ENCODE assay signal across 12 cellular contexts in genomic region chr17:32516450-32516849, GRCh38. TPM values are rescaled to one million over a fixed set of nuclear protein-coding genes. Genes with fewer than 3 reads are reported as not detected.
A peak's percentile ranks its signal among the peaks of the same experiment; 100 is the strongest.
DNase-seq lines count a peak whose midpoint lies in the region; ATAC-seq, FAIRE-seq and TF ChIP-seq lines count a peak whose summit lies in the region.
"Had no signal": no experiment of that assay in that cellular context is flagged by ENCODE, and none has a peak within 500 bp of the region (broad histone marks: within the 10 kb centered on the region; RNA-seq: fewer than 3 reads in every experiment).

No MANE protein-coding gene starts in this region.

- no peaks in the 10 kb centered on the region for H3K36me3 ChIP-seq in left ventricle myocardium inferior
- no peaks in the 10 kb centered on the region for H3K36me3 ChIP-seq in right atrium auricular region
- H3K36me3 ChIP-seq in thymus (ENCODE audit: control insufficient read depth, insufficient read depth), result no peaks in the 10 kb centered on the region
- H3K36me3 ChIP-seq in HepG2 (replicated peaks in 1 of 2; ENCODE audit: control insufficient read depth in 1 of 2, insufficient read depth in 2 of 2, low read length in 2 of 2), result no peaks in the 10 kb centered on the region

- DNase-seq in left ventricle myocardium inferior (no peak), right atrium auricular region (ENCODE audit: low spot score) (no peak), NCI-H345 (lab: John Stamatoyannopoulos, UW) (peak; percentile 94), caudate nucleus (lab: John Stamatoyannopoulos, UW) (no peak), posterior cingulate gyrus (no peak), HepG2 (ENCODE audit: low spot score) (no peak)
- no peak for DNase-seq in stimulated activated CD4-positive, alpha-beta T cell treated with anti-CD3 and anti-CD28 coated beads, Interleukin-2, amount 100 ng/mL, for 24 hours
- DNase-seq: naive B cell, NCI-H1694, SHP77 treated with DMSO at 0.1 percent for 48 hours had no signal

- TF ChIP-seq POLR2A in HepG2 (IDR thresholded peaks at IDR 0.05; ENCODE audit: insufficient read depth in 1 of 2, low read depth in 2 of 2, low read length in 2 of 2), result no peak

- POLR2A ChIA-PET in HepG2 (lab: Yijun Ruan, JAX), result no interaction called here

- TF ChIP-seq RAD21 in HepG2 (CRISPR knock-in tag; IDR thresholded peaks at IDR 0.05), result no peak

- H3K79me2 ChIP-seq in HepG2 (ENCODE audit: insufficient read depth, low read length), result no peaks in the 10 kb centered on the region

- peak overlapping the region; percentile 40 for H3K27ac ChIP-seq in left ventricle myocardium inferior (replicated peaks)
- H3K27ac ChIP-seq in right atrium auricular region, result no peak overlapping the region
- peak overlapping the region; percentile 58 for H3K27ac ChIP-seq in caudate nucleus (ENCODE audit: low read depth, low read length)
- H3K27ac ChIP-seq in thymus (ENCODE audit: low read depth), result peak overlapping the region; percentile 82
- H3K27ac ChIP-seq in HepG2 (ENCODE audit: extremely low read length, insufficient read depth, low read length), result no peak overlapping the region
- H3K27ac ChIP-seq: HL-60 had no signal

- H3K4me3 ChIP-seq in left ventricle myocardium inferior (no peak overlapping the region), right atrium auricular region (no peak overlapping the region), thymus (ENCODE audit: low read length) (no peak overlapping the region), HepG2 (replicated peaks in 1 of 3; ENCODE audit: insufficient read depth in 1 of 3, low read depth in 2 of 3, low read length in 3 of 3) (no peak overlapping the region)

- intact Hi-C loops in left ventricle myocardium inferior (cut with micrococcal nuclease), result no loop called here
- intact Hi-C loops in posterior cingulate gyrus (cut with DNase I), result no loop called here
- intact Hi-C loops in HepG2 (cut with micrococcal nuclease; ENCODE audit: unreplicated experiment), result no loop called here

- no TSS peak for BruUV-seq in HepG2 (replicated peaks; lab: Mats Ljungman, UMichigan)

- TF ChIP-seq EP300 in HepG2 (IDR thresholded peaks at IDR 0.05; ENCODE audit: low read depth in 2 of 2, low read length in 2 of 2) (no peak), HepG2 (CRISPR knock-in tag; IDR thresholded peaks at IDR 0.05; ENCODE audit: borderline replicate concordance) (no peak)

- in situ Hi-C loops in HepG2 (cut with HindIII; ENCODE audit: extremely low pct_ligation_motif_present, low pct_unique_long_range_greater_than_20kb), result no loop called here

- H3K4me1 ChIP-seq in left ventricle myocardium inferior, result peaks cover 36% of the 10 kb centered on the region
- peaks cover 0 to 36% of the 10 kb centered on the region in 2 donors for H3K4me1 ChIP-seq in right atrium auricular region
- peaks cover 64% of the 10 kb centered on the region for H3K4me1 ChIP-seq in thymus (ENCODE audit: control insufficient read depth, insufficient read depth, low read length)
- H3K4me1 ChIP-seq in HepG2 (ENCODE audit: insufficient read depth, low read length), result peaks cover 29% of the 10 kb centered on the region

- TF ChIP-seq CTCF in left ventricle myocardium inferior (IDR thresholded peaks at IDR 0.05; ENCODE audit: borderline replicate concordance) (no peak), right atrium auricular region (IDR thresholded peaks at IDR 0.05) (no peak), HepG2 (CRISPR knock-in tag; IDR thresholded peaks at IDR 0.05) (no peak)

- H3K9me3 ChIP-seq in left ventricle myocardium inferior (replicated peaks), result no peaks in the 10 kb centered on the region
- H3K9me3 ChIP-seq in right atrium auricular region, result no peaks in the 10 kb centered on the region
- no peaks in the 10 kb centered on the region for H3K9me3 ChIP-seq in thymus (ENCODE audit: control insufficient read depth)
- no peaks in the 10 kb centered on the region for H3K9me3 ChIP-seq in HepG2 (ENCODE audit: low read length)

- H3K9ac ChIP-seq in HepG2 (ENCODE audit: insufficient read depth, low read depth, low read length), result no peak overlapping the region

- 37% methylated on average over 2 of the region's 2 CpGs for WGBS in thymus
- 45% methylated on average over 2 of the region's 2 CpGs for WGBS in HepG2 (ENCODE audit: low lambda C conversion rate)

- no peak for ATAC-seq in HepG2

- CTCF ChIA-PET in HepG2 (lab: Yijun Ruan, JAX; ENCODE audit: low intra/inter-chr PET ratio, low total read pairs), result no interaction called here

- H3K27me3 ChIP-seq in left ventricle myocardium inferior (ENCODE audit: low read depth) (no peaks in the 10 kb centered on the region), right atrium auricular region (no peaks in the 10 kb centered on the region), thymus (ENCODE audit: control insufficient read depth, insufficient read depth) (no peaks in the 10 kb centered on the region), HepG2 (ENCODE audit: control insufficient read depth in 1 of 2, insufficient read depth in 2 of 2, low read length in 2 of 2) (no peaks in the 10 kb centered on the region; a peak in 1 of 5 replicates)

- no peak for FAIRE-seq in HepG2 (lab: Jason Lieb, UNC)

- H3K4me2 ChIP-seq in HepG2 (ENCODE audit: low read depth, low read length), result no peak overlapping the region

- H4K20me1 ChIP-seq in HepG2 (ENCODE audit: insufficient read depth, low read length), result no peaks in the 10 kb centered on the region

- H2AFZ ChIP-seq in HepG2 (ENCODE audit: low read length), result no peak overlapping the region

TF ChIP-seq in HepG2, 621 proteins besides CTCF, POLR2A, EP300 and RAD21 (continues in another document):
- TF ChIP-seq FOXK2 (IDR thresholded peaks at IDR 0.05) (no peak), RXRB (CRISPR knock-in tag; IDR thresholded peaks at IDR 0.05; ENCODE audit: borderline replicate concordance) (no peak), ATM (IDR thresholded peaks at IDR 0.05; ENCODE audit: borderline replicate concordance) (no peak), ZNF615 (CRISPR knock-in tag; IDR thresholded peaks at IDR 0.05; ENCODE audit: borderline replicate concordance) (no peak), TP53 (CRISPR knock-in tag; conservative IDR thresholded peaks at IDR 0.05) (no peak), GABPA (IDR thresholded peaks at IDR 0.05; ENCODE audit: low read depth, low read length) (no peak), GABPA (CRISPR knock-in tag; IDR thresholded peaks at IDR 0.05; ENCODE audit: low read depth) (no peak), TOE1 (CRISPR knock-in tag; IDR thresholded peaks at IDR 0.05) (no peak), ZNF225 (CRISPR knock-in tag; IDR thresholded peaks at IDR 0.05) (no peak), HNRNPL (IDR thresholded peaks at IDR 0.05; ENCODE audit: low read depth, low read length) (no peak), ZNF138 (CRISPR knock-in tag; IDR thresholded peaks at IDR 0.05; ENCODE audit: low read depth) (no peak), MLLT10 (CRISPR knock-in tag; IDR thresholded peaks at IDR 0.05) (no peak), ZNF430 (CRISPR knock-in tag; IDR thresholded peaks at IDR 0.05) (no peak), ATRX (CRISPR knock-in tag; IDR thresholded peaks at IDR 0.05; ENCODE audit: borderline replicate concordance) (no peak), KDM5A (IDR thresholded peaks at IDR 0.05; ENCODE audit: borderline replicate concordance, low read length) (no peak)
- TF ChIP-seq, protein P1, sequence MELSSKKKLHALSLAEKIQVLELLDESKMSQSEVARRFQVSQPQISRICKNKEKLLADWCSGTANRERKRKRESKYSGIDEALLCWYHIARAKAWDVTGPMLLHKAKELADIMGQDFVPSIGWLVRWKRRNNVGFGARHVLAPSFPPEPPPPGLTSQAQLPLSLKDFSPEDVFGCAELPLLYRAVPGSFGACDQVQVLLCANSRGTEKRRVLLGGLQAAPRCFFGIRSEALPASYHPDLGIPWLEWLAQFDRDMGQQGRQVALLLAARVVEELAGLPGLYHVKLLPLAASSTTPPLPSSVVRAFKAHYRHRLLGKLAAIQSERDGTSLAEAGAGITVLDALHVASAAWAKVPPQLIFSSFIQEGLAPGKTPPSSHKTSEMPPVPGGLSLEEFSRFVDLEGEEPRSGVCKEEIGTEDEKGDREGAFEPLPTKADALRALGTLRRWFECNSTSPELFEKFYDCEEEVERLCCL (CRISPR knock-in tag; IDR thresholded peaks at IDR 0.05; ENCODE audit: borderline replicate concordance), result no peak
- TF ChIP-seq, protein P2, sequence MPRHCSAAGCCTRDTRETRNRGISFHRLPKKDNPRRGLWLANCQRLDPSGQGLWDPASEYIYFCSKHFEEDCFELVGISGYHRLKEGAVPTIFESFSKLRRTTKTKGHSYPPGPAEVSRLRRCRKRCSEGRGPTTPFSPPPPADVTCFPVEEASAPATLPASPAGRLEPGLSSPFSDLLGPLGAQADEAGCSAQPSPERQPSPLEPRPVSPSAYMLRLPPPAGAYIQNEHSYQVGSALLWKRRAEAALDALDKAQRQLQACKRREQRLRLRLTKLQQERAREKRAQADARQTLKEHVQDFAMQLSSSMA (CRISPR knock-in tag; IDR thresholded peaks at IDR 0.05), result no peak

RNA-seq across cellular contexts. Expression of gene CDK5R1, which starts 29.7 kb away (rescaled TPM):
- total RNA-seq in left ventricle myocardium inferior (1.5 TPM), right atrium auricular region (1 to 10 TPM in 1 of 2 donors, under 1 TPM in 1; 0.75 to 1.0 TPM), HepG2 (2016; rRNA removed; fragmentation: Illumina TruSeq; extraction: Trizol) (2.5 and 3.9 TPM in 2 replicates)
- polyA plus RNA-seq in thymus (7.1 TPM), HepG2 (2011; rRNA removed) (1.1 and 1.4 TPM in 2 replicates)
- total RNA-seq in HepG2 (2016; cell fraction: cytosol; rRNA removed; fragmentation: Illumina TruSeq; extraction: Trizol; ENCODE audit: low read depth), result 0.71 TPM in 2 replicates
- 2.2 and 3.5 TPM in 2 replicates for total RNA-seq in HepG2 (2016; cell fraction: insoluble cytoplasmic fraction; rRNA removed; fragmentation: Illumina TruSeq; extraction: Trizol)
- 2.5 and 3.2 TPM in 2 replicates for total RNA-seq in HepG2 (2016; cell fraction: membrane; rRNA removed; fragmentation: Illumina TruSeq; extraction: Trizol)
- total RNA-seq in HepG2 (2016; cell fraction: nucleus; rRNA removed; fragmentation: Illumina TruSeq; extraction: Trizol), result 4.4 and 5.2 TPM in 2 replicates
- polyA plus RNA-seq in HepG2 (2011; cell fraction: cytosol; rRNA removed), result 1.0 and 1.1 TPM in 2 replicates
- 3.4 and 3.9 TPM in 2 replicates for polyA plus RNA-seq in HepG2 (2011; cell fraction: nucleus; rRNA removed)
- 2.0 and 2.1 TPM in 2 replicates for polyA plus RNA-seq in HepG2 (2012)
- 0.42 and 0.75 TPM in 2 replicates for polyA plus RNA-seq in HepG2 (2016; cell fraction: cytosol; fragmentation: Illumina TruSeq; extraction: Trizol; ENCODE audit: low read depth)
- polyA plus RNA-seq in HepG2 (2016; cell fraction: insoluble cytoplasmic fraction; fragmentation: Illumina TruSeq; extraction: Trizol; ENCODE audit: low read depth), result 2.5 and 3.0 TPM in 2 replicates
- polyA plus RNA-seq in HepG2 (2016; cell fraction: membrane; fragmentation: Illumina TruSeq; extraction: Trizol; ENCODE audit: low read depth), result 1.6 and 1.9 TPM in 2 replicates
- polyA plus RNA-seq in HepG2 (2016; cell fraction: nucleus; fragmentation: Illumina TruSeq; extraction: Trizol; ENCODE audit: insufficient read depth, low read depth), result 8.0 and 8.4 TPM in 2 replicates
- polyA minus RNA-seq in HepG2 (2011; rRNA and poly(A)+ RNA removed; ENCODE audit: low replicate concordance), result 0.37 and 4.7 TPM in 2 replicates
- polyA minus RNA-seq in HepG2 (2011; cell fraction: cytosol; rRNA and poly(A)+ RNA removed), result 1.1 and 1.7 TPM in 2 replicates
- polyA minus RNA-seq in HepG2 (2011; cell fraction: nucleus; rRNA and poly(A)+ RNA removed), result 2.4 and 2.6 TPM in 2 replicates

Comparison
In these comparisons a context has a peak if more than half of its experiments do, and no peak if none do; other contexts are left out.
1. H3K27ac ChIP-seq: peak in left ventricle myocardium inferior (single experiment), caudate nucleus (single experiment) and thymus (single experiment); none in right atrium auricular region (0 of 2) and HepG2 (single experiment).